Comparison of ENCODE assay signal across 17 cellular contexts in the genomic region with DNA sequence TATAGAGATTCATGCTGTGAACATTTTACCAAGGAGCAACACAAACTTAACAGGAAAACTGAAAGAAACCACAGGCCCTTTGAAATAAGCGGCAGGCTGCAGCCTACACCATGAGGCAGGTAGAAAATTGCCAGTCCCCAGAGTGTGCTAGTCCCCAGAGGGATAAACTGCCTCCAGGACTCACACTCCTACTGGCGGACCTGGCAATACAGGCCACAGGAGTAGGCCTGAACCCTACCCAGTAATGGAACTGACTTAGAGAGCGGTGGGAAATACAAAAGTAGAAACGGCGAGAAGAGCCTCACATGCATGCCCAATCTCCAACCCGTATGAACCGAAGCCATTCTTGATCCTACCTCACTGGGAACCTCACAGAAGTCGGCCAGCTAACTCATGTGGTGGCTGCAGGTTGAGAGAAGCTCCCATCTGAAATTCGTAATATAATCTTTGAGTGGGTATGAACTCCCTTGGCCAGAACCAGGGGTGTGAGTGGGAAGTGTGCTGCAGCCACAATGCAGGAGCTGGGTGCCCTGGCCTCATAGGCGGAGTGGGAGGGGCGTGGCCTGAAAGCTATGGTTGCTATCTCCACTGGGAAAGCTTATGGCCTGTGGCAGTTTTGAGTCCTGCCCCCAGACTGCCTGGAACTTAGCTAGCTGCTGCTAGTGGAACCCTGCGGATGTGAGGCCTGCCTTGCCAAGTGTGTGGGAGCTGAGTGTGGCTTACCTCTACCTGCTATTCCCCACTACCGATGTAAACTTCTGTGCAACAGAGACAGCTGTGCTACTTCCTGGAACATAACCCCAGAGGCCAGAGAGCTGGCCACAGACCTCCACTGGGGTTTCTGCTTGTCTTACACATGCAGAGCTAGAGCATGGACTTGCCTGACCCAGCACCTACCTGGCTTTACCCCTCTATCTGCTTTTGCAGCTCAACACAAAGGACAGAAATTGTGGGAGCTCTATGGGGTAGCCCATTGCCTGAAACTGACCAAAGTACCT.
A peak's percentile ranks its signal among the peaks of the same experiment; 100 is the strongest.
DNase-seq lines count a peak whose midpoint lies in the region; ATAC-seq and TF ChIP-seq lines count a peak whose summit lies in the region.
"Had no signal": no experiment of that assay in that cellular context is flagged by ENCODE, and none has a peak within 500 bp of the region (broad histone marks: within the 10 kb centered on the region; RNA-seq: fewer than 3 reads in every experiment).

No MANE protein-coding gene starts in this region.

- WGBS in endodermal cell (ENCODE audit: insufficient coverage in 1 of 2, insufficient read length in 1 of 2), 2 experiments = 88 to 94% methylated on average over 5 to 13 of the region's 13 CpGs
- WGBS in esophagus squamous epithelium, 2 donors = 93 to 94% methylated on average over 9 to 10 of the region's 13 CpGs

- H3K27ac ChIP-seq in endodermal cell (ENCODE audit: low read depth, low read length) (no peak overlapping the region), esophagus squamous epithelium (no peak overlapping the region)
- H3K27ac ChIP-seq: GM23248 had no signal

- H3K79me2 ChIP-seq in Loucy (ENCODE audit: insufficient read depth, low read length) = no peaks in the 10 kb centered on the region

- no peak for TF ChIP-seq POLR2A in esophagus squamous epithelium (IDR thresholded peaks at IDR 0.05)

- no peaks in the 10 kb centered on the region for H3K36me3 ChIP-seq in BE2C
- H3K36me3 ChIP-seq in Loucy (ENCODE audit: insufficient read depth, low read length) = no peaks in the 10 kb centered on the region
- no peaks in the 10 kb centered on the region for H3K36me3 ChIP-seq in endodermal cell (ENCODE audit: control insufficient read depth, insufficient read depth, low read length)
- H3K36me3 ChIP-seq in esophagus squamous epithelium = no peaks in the 10 kb centered on the region

- H3K4me3 ChIP-seq in BE2C (ENCODE audit: low read depth, low read length) (no peak overlapping the region), Loucy (ENCODE audit: low read length, poor library complexity, severe bottlenecking) (peak overlapping the region; percentile 37), endodermal cell (ENCODE audit: low read length) (no peak overlapping the region), esophagus squamous epithelium (no peak overlapping the region)
- H3K4me3 ChIP-seq: GM23248 had no signal

- H3F3A ChIP-seq in Loucy (ENCODE audit: low read depth) = no peaks in the 10 kb centered on the region

- TF ChIP-seq CTCF in BE2C (IDR thresholded peaks at IDR 0.05; ENCODE audit: low read depth, low read length) = no peak
- TF ChIP-seq CTCF in Loucy (conservative IDR thresholded peaks at IDR 0.05; ENCODE audit: low read length) = no peak
- TF ChIP-seq CTCF in endodermal cell (conservative IDR thresholded peaks at IDR 0.05) = no peak
- no peak for TF ChIP-seq CTCF in esophagus squamous epithelium (IDR thresholded peaks at IDR 0.05)

- peak overlapping the region; percentile 74 for H2AFZ ChIP-seq in Loucy (ENCODE audit: low read length)
- H2AFZ ChIP-seq: GM23248 had no signal

- no peaks in the 10 kb centered on the region for H3K27me3 ChIP-seq in BE2C
- H3K27me3 ChIP-seq in Loucy (ENCODE audit: insufficient read depth, low read length, poor library complexity, severe bottlenecking) = no peaks in the 10 kb centered on the region
- no peaks in the 10 kb centered on the region for H3K27me3 ChIP-seq in endodermal cell (ENCODE audit: control insufficient read depth, insufficient read depth, low read length, poor library complexity, severe bottlenecking)
- no peaks in the 10 kb centered on the region for H3K27me3 ChIP-seq in esophagus squamous epithelium

- ATAC-seq in GM19351 (IDR thresholded peaks at IDR 0.05; ENCODE audit: unreplicated experiment) (peak; percentile 71), left colon (no peak), GM18907 (IDR thresholded peaks at IDR 0.05; ENCODE audit: unreplicated experiment) (no peak)

- no peaks in the 10 kb centered on the region for H3K9me2 ChIP-seq in Loucy (replicated peaks; ENCODE audit: low read depth, low read length)

- no peak overlapping the region for H3K4me3 Mint-ChIP-seq in endodermal cell
- H3K4me3 Mint-ChIP-seq: CD4-positive, alpha-beta T cell; HFFc6 had no signal

- H3K4me2 ChIP-seq in Loucy (ENCODE audit: low read depth, low read length, poor library complexity, severe bottlenecking) = peak overlapping the region; percentile 46

- peak overlapping the region; percentile 29 for H3K9ac ChIP-seq in Loucy (ENCODE audit: low read depth, low read length, poor library complexity, severe bottlenecking)
- no peak overlapping the region for H3K9ac ChIP-seq in endodermal cell (ENCODE audit: extremely low read depth, low read length, poor library complexity, severe bottlenecking)
- H3K9ac ChIP-seq: GM23248 had no signal

- no peaks in the 10 kb centered on the region for H3K9me3 ChIP-seq in BE2C
- 0 out of 2 replicates have a peak, but pooled peaks cover 6% of the 10 kb centered on the region for H3K9me3 ChIP-seq in Loucy (ENCODE audit: insufficient read depth, low read depth, low read length)
- no peaks in the 10 kb centered on the region for H3K9me3 ChIP-seq in endodermal cell (ENCODE audit: control insufficient read depth, low read length)
- no peaks in the 10 kb centered on the region for H3K9me3 ChIP-seq in esophagus squamous epithelium

- intact Hi-C loops in esophagus squamous epithelium (cut with DNase I) = no loop called here
- intact Hi-C loops in left colon (cut with DNase I, micrococcal nuclease) = no loop called here

- peaks cover 17% of the 10 kb centered on the region for H3K4me1 Mint-ChIP-seq in endodermal cell

- H3K4me1 ChIP-seq in BE2C = no peaks in the 10 kb centered on the region
- peaks cover 23% of the 10 kb centered on the region for H3K4me1 ChIP-seq in Loucy (ENCODE audit: insufficient read depth, low read length, poor library complexity, severe bottlenecking)
- H3K4me1 ChIP-seq in endodermal cell (ENCODE audit: control insufficient read depth, insufficient read depth, low read length) = no peaks in the 10 kb centered on the region
- no peaks in the 10 kb centered on the region for H3K4me1 ChIP-seq in esophagus squamous epithelium

- no peak overlapping the region for H3K27ac Mint-ChIP-seq in endodermal cell
- H3K27ac Mint-ChIP-seq: CD4-positive, alpha-beta T cell; HFFc6 had no signal

- H3K36me3 Mint-ChIP-seq in endodermal cell (ENCODE audit: low read depth) = no peaks in the 10 kb centered on the region

- H3K9me3 Mint-ChIP-seq in endodermal cell = peaks cover 11% of the 10 kb centered on the region
- H3K9me3 Mint-ChIP-seq: HFFc6 had no signal

- H3K27me3 Mint-ChIP-seq in endodermal cell (ENCODE audit: insufficient read depth) = no peaks in the 10 kb centered on the region
- H3K27me3 Mint-ChIP-seq: CD4-positive, alpha-beta T cell had no signal

- H4K20me1 ChIP-seq in Loucy (ENCODE audit: insufficient read depth, low read length, poor library complexity, severe bottlenecking) = no peaks in the 10 kb centered on the region

- peak; percentile 48 for DNase-seq in BE2C
- DNase-seq in endodermal cell = peak; percentile 51
- no peak for DNase-seq in esophagus squamous epithelium (lab: John Stamatoyannopoulos, UW)
- no peak for DNase-seq in left colon
- DNase-seq in hepatic stellate cell (ENCODE audit: low spot score) = no peak
- DNase-seq: Calu3; CD4-positive, alpha-beta T cell; GM23248; HFFc6; Kasumi-1; NCI-H1436; NCI-H2029 treated with DMSO at 0.1 percent for 48 hours; NCI-H510A; SHP77 treated with DMSO at 0.1 percent for 48 hours had no signal

Comparison
In these comparisons a context has a peak if more than half of its experiments do, and no peak if none do; other contexts are left out.
1. DNase-seq: peak in BE2C (single experiment) and endodermal cell (single experiment); none in esophagus squamous epithelium (single experiment), left colon (0 of 2) and hepatic stellate cell (single experiment).